Comparison of ENCODE assay signal across 8 cellular contexts in the genomic region with DNA sequence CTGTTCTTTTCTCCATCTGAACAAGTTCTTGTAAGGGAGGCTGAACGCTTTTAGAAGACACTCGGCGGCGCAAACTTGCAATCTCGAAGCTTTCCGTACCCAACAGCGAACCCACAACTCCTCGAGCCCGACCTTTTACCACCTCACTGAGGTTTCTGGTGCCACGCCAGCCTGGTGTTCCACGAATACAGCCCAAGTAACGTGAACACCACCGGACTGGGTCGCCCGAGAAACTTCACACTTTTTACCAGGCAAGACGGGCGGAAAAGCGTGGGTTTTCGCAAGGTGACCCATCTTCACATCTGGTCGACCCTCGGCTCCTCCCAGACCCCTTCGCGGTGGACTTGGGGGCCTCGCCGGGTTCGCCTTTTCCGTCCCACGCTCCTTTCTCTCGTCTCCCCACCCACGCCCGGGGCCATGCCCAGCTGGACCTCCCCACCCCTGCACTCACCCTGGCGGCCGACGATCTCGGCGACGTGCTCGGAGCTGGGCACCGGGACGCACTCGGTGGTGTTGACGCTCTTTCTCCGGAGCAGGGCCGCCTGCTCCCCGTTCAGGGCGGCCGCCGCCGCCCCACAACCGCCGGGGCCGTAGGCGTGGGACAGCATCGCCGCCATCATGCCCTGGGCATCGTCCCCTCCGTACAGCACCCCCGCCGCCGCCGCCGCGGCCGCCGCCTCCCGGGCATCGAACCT. TPM values are rescaled to one million over a fixed set of nuclear protein-coding genes. Genes with fewer than 3 reads are reported as not detected.
DNase-seq lines count a peak whose midpoint lies in the region; ATAC-seq and TF ChIP-seq lines count a peak whose summit lies in the region.

No MANE protein-coding gene starts in this region.

- intact Hi-C loops in Calu3 (cut with micrococcal nuclease; ENCODE audit: unreplicated experiment) (loop anchor here (5.0 to 10.0 kb wide), 2 partner anchors 341 to 371 kb away; a partner anchor contains a TSS), left ventricle myocardium superior (cut with micrococcal nuclease) (no loop called here)

- peak overlapping the region; percentile 81 for H3K27ac Mint-ChIP-seq in Calu3 (ENCODE audit: unreplicated experiment)
- peak overlapping the region; percentile 93 for H3K27ac Mint-ChIP-seq in activated naive CD8-positive, alpha-beta T cell treated with anti-CD3 and anti-CD28 coated beads, Interleukin-2, amount 50 U/mL, for 24 hours

- BruUV-seq in Calu3 (replicated peaks; lab: Mats Ljungman, UMichigan) = TSS peak; percentile 92

- ATAC-seq in activated naive CD8-positive, alpha-beta T cell treated with anti-CD3 and anti-CD28 coated beads, Interleukin-2, amount 50 U/mL, for 24 hours = peak; percentile 7
- peak; percentile 0 for ATAC-seq in left ventricle myocardium superior

- no peaks in the 10 kb centered on the region for H3K27me3 Mint-ChIP-seq in Calu3 (ENCODE audit: unreplicated experiment)
- H3K27me3 Mint-ChIP-seq in activated naive CD8-positive, alpha-beta T cell treated with anti-CD3 and anti-CD28 coated beads, Interleukin-2, amount 50 U/mL, for 24 hours = no peaks in the 10 kb centered on the region

- peaks cover 12% of the 10 kb centered on the region for H3K4me1 Mint-ChIP-seq in Calu3 (ENCODE audit: low read depth, unreplicated experiment)
- peaks cover 45% of the 10 kb centered on the region for H3K4me1 Mint-ChIP-seq in activated naive CD8-positive, alpha-beta T cell treated with anti-CD3 and anti-CD28 coated beads, Interleukin-2, amount 50 U/mL, for 24 hours

- CTCF ChIA-PET in Calu3 (lab: Charles Lee) = no interaction called here

- H3K9me3 Mint-ChIP-seq in Calu3 (ENCODE audit: low read depth, unreplicated experiment) = no peaks in the 10 kb centered on the region
- no peaks in the 10 kb centered on the region for H3K9me3 Mint-ChIP-seq in activated naive CD8-positive, alpha-beta T cell treated with anti-CD3 and anti-CD28 coated beads, Interleukin-2, amount 50 U/mL, for 24 hours

- no peak for TF ChIP-seq CTCF in Calu3 (IDR thresholded peaks at IDR 0.05; ENCODE audit: unreplicated experiment)

- DNase-seq in Calu3 (peak; percentile 28), HCEC 1CT (peak; percentile 5), RKO (ENCODE audit: low spot score) (peak; percentile 44), left ventricle myocardium superior (peak; percentile 62), retina (peak; percentile 73), MV-4-11 (lab: John Stamatoyannopoulos, UW) (no peak), NOMO-1 treated with DMSO at 0.1 percent for 48 hours (lab: John Stamatoyannopoulos, UW; ENCODE audit: unreplicated experiment) (no peak)
- peak; percentile 71 for DNase-seq in activated naive CD8-positive, alpha-beta T cell treated with anti-CD3 and anti-CD28 coated beads, Interleukin-2, amount 50 U/mL, for 24 hours

- peaks cover 62% of the 10 kb centered on the region for H3K36me3 Mint-ChIP-seq in Calu3 (ENCODE audit: insufficient read depth, unreplicated experiment)
- peaks cover 35% of the 10 kb centered on the region for H3K36me3 Mint-ChIP-seq in activated naive CD8-positive, alpha-beta T cell treated with anti-CD3 and anti-CD28 coated beads, Interleukin-2, amount 50 U/mL, for 24 hours (ENCODE audit: low read depth)

- peak overlapping the region; percentile 80 for H3K4me3 Mint-ChIP-seq in Calu3 (ENCODE audit: low read depth, unreplicated experiment)
- peak overlapping the region; percentile 85 for H3K4me3 Mint-ChIP-seq in activated naive CD8-positive, alpha-beta T cell treated with anti-CD3 and anti-CD28 coated beads, Interleukin-2, amount 50 U/mL, for 24 hours

RNA-seq across cellular contexts. Expression of a gene that starts 1.2 kb away (rescaled TPM):
- 71.5 and 86.9 TPM in 2 replicates for total RNA-seq in Calu3 (2022)
- total RNA-seq in left ventricle myocardium superior = 23.1 TPM

Comparison
In these comparisons a context has a peak if more than half of its experiments do, and no peak if none do; other contexts are left out.
1. DNase-seq: peak in Calu3 (single experiment), HCEC 1CT (single experiment), RKO (single experiment), activated naive CD8-positive, alpha-beta T cell treated with anti-CD3 and anti-CD28 coated beads, Interleukin-2, amount 50 U/mL, for 24 hours (single experiment), left ventricle myocardium superior (single experiment) and retina (single experiment); none in MV-4-11 (single experiment) and NOMO-1 treated with DMSO at 0.1 percent for 48 hours (single experiment).